Comparison of ENCODE assay signal across 8 cellular contexts in genomic region chr19:36973844-36974195, GRCh38. TPM values are rescaled to one million over a fixed set of nuclear protein-coding genes. Genes with fewer than 3 reads are reported as not detected.
DNase-seq lines count a peak whose midpoint lies in the region; ATAC-seq lines count a peak whose summit lies in the region.

No MANE protein-coding gene starts in this region.

- ATAC-seq in activated CD4-positive, alpha-beta T cell treated with anti-CD3 and anti-CD28 coated beads for 36 hours = no peak
- no peak for ATAC-seq in GM18517 (IDR thresholded peaks at IDR 0.05; ENCODE audit: unreplicated experiment)

- H3K36me3 Mint-ChIP-seq in activated CD4-positive, alpha-beta T cell treated with anti-CD3 and anti-CD28 coated beads for 36 hours (ENCODE audit: low read depth) = peaks cover 38% of the 10 kb centered on the region
- peaks cover 35% of the 10 kb centered on the region for H3K36me3 Mint-ChIP-seq in activated T-helper 2 cell treated with anti-CD3 and anti-CD28 coated beads, Interferon-gamma antibody, Interleukin-2, Interleukin-4, amounts not matched to agents 10 μg/mL and 5 μg/mL and 100 μg/mL, durations not matched to agents 14 hours and 24 hours and 36 hours (ENCODE audit: low read depth)

- peaks cover 3% of the 10 kb centered on the region for H3K9me3 Mint-ChIP-seq in activated CD4-positive, alpha-beta T cell treated with anti-CD3 and anti-CD28 coated beads for 36 hours (ENCODE audit: low read depth)
- H3K9me3 Mint-ChIP-seq in activated T-helper 2 cell treated with anti-CD3 and anti-CD28 coated beads, Interferon-gamma antibody, Interleukin-2, Interleukin-4, amounts not matched to agents 10 μg/mL and 5 μg/mL and 100 μg/mL, durations not matched to agents 14 hours and 24 hours and 36 hours = peaks cover 27% of the 10 kb centered on the region

- no peak overlapping the region for H3K27ac ChIP-seq in subcutaneous abdominal adipose tissue (ENCODE audit: low read depth, low read length)

- no peaks in the 10 kb centered on the region for H3K27me3 Mint-ChIP-seq in activated CD4-positive, alpha-beta T cell treated with anti-CD3 and anti-CD28 coated beads for 36 hours
- H3K27me3 Mint-ChIP-seq in activated T-helper 2 cell treated with anti-CD3 and anti-CD28 coated beads, Interferon-gamma antibody, Interleukin-2, Interleukin-4, amounts not matched to agents 10 μg/mL and 5 μg/mL and 100 μg/mL, durations not matched to agents 14 hours and 24 hours and 36 hours (ENCODE audit: low read depth) = no peaks in the 10 kb centered on the region

- peak; percentile 3 for DNase-seq in activated CD4-positive, alpha-beta T cell treated with anti-CD3 and anti-CD28 coated beads for 36 hours
- no peak for DNase-seq in activated CD4-positive, alpha-beta T cell treated with anti-CD3 and anti-CD28 coated beads, Interleukin-2, amount 50 U/mL, for 1 hour
- DNase-seq in activated T-helper 2 cell treated with anti-CD3 and anti-CD28 coated beads, Interferon-gamma antibody, Interleukin-2, Interleukin-4, amounts not matched to agents 10 μg/mL and 5 μg/mL and 100 μg/mL, durations not matched to agents 14 hours and 24 hours and 36 hours (ENCODE audit: low spot score) = no peak
- DNase-seq in NCI-H2107 treated with DMSO at 0.1 percent for 48 hours (lab: John Stamatoyannopoulos, UW; ENCODE audit: unreplicated experiment) = no peak
- no peak for DNase-seq in stimulated activated CD4-positive, alpha-beta T cell treated with anti-CD3 and anti-CD28 coated beads, Interleukin-12 subunit alpha, Interleukin-12 subunit beta, amount 100 ng/mL, for 4 hours

- CTCF ChIA-PET in activated CD4-positive, alpha-beta T cell treated with anti-CD3 and anti-CD28 coated beads for 36 hours (lab: Charles Lee) = interaction anchor here (0.7 kb wide), 1 partner anchor 139 kb away, joined by 3 read pairs; no protein-coding TSS in a partner anchor

- peak overlapping the region; percentile 92 for H3K27ac Mint-ChIP-seq in activated CD4-positive, alpha-beta T cell treated with anti-CD3 and anti-CD28 coated beads for 36 hours
- H3K27ac Mint-ChIP-seq in activated T-helper 2 cell treated with anti-CD3 and anti-CD28 coated beads, Interferon-gamma antibody, Interleukin-2, Interleukin-4, amounts not matched to agents 10 μg/mL and 5 μg/mL and 100 μg/mL, durations not matched to agents 14 hours and 24 hours and 36 hours = no peak overlapping the region

- intact Hi-C loops in activated CD4-positive, alpha-beta T cell treated with anti-CD3 and anti-CD28 coated beads for 36 hours (cut with DNase I, micrococcal nuclease) = loop anchor here (1.0 to 5.0 kb wide), 20 partner anchors 58 to 805 kb away; partner anchors contain the start of genes ZNF569 (in 2 of the 2), ZFP14 (in 1 of the 2), ZNF345 (in 1 of the 2) and ZNF420 (in 1 of the 2)
- intact Hi-C loops in activated T-helper 2 cell treated with anti-CD3 and anti-CD28 coated beads, Interferon-gamma antibody, Interleukin-2, Interleukin-4, amounts not matched to agents 10 μg/mL and 5 μg/mL and 100 μg/mL, durations not matched to agents 14 hours and 24 hours and 36 hours (cut with micrococcal nuclease) = loop anchor here (1.0 to 5.0 kb wide), 4 partner anchors 104 to 493 kb away; partner anchors contain the start of genes ZNF345, ZNF383, ZNF420 and ZNF569

- H3K9ac ChIP-seq in subcutaneous abdominal adipose tissue (ENCODE audit: low read length in 5 of 5) = peak overlapping the region in 3 of 5 donors; percentile 68 to 80 (median 78)

- peaks cover 3 to 11% (median 9%) of the 10 kb centered on the region in 5 donors for H3K36me3 ChIP-seq in subcutaneous abdominal adipose tissue (ENCODE audit: control insufficient read depth in 5 of 5, insufficient read depth in 5 of 5, low read length in 5 of 5)

- H3K27me3 ChIP-seq in subcutaneous abdominal adipose tissue (ENCODE audit: control insufficient read depth in 5 of 5, insufficient read depth in 4 of 5, low read length in 5 of 5) = no peaks in the 10 kb centered on the region

- H3K4me1 ChIP-seq in subcutaneous abdominal adipose tissue (ENCODE audit: control insufficient read depth in 5 of 5, insufficient read depth in 5 of 5, low read length in 5 of 5) = peaks cover 0 to 19% (median 17%) of the 10 kb centered on the region in 5 donors

- H3K4me3 ChIP-seq in iPS-18c (ENCODE audit: insufficient read depth, low read depth, low read length) (peak overlapping the region; percentile 75), subcutaneous abdominal adipose tissue (ENCODE audit: low read depth in 1 of 5, low read length in 5 of 5) (peak overlapping the region; percentile 44 to 88 (median 80))

- H3K9me3 ChIP-seq in iPS-18c (ENCODE audit: control insufficient read depth, insufficient read depth, low read length) = peaks cover 15% of the 10 kb centered on the region
- H3K9me3 ChIP-seq in subcutaneous abdominal adipose tissue (ENCODE audit: control insufficient read depth in 5 of 5, low read length in 5 of 5) = peaks cover 0 to 16% (median 3%) of the 10 kb centered on the region in 5 donors

- peaks cover 6% of the 10 kb centered on the region for H3K4me1 Mint-ChIP-seq in activated CD4-positive, alpha-beta T cell treated with anti-CD3 and anti-CD28 coated beads for 36 hours
- H3K4me1 Mint-ChIP-seq in activated T-helper 2 cell treated with anti-CD3 and anti-CD28 coated beads, Interferon-gamma antibody, Interleukin-2, Interleukin-4, amounts not matched to agents 10 μg/mL and 5 μg/mL and 100 μg/mL, durations not matched to agents 14 hours and 24 hours and 36 hours (ENCODE audit: low read depth) = peaks cover 9% of the 10 kb centered on the region

- H3K4me3 Mint-ChIP-seq in activated CD4-positive, alpha-beta T cell treated with anti-CD3 and anti-CD28 coated beads for 36 hours = peak overlapping the region; percentile 81
- H3K4me3 Mint-ChIP-seq in activated T-helper 2 cell treated with anti-CD3 and anti-CD28 coated beads, Interferon-gamma antibody, Interleukin-2, Interleukin-4, amounts not matched to agents 10 μg/mL and 5 μg/mL and 100 μg/mL, durations not matched to agents 14 hours and 24 hours and 36 hours (ENCODE audit: low read depth) = peak overlapping the region; percentile 91

- POLR2A ChIA-PET in activated CD4-positive, alpha-beta T cell treated with anti-CD3 and anti-CD28 coated beads for 36 hours (lab: Charles Lee) = no interaction called here

RNA-seq across cellular contexts. Expression of gene ZNF568, which starts 57.7 kb away (rescaled TPM):
- 1 to 10 TPM; 6.5 to 8.4 TPM for total RNA-seq in activated CD4-positive, alpha-beta T cell treated with anti-CD3 and anti-CD28 coated beads for 36 hours
- total RNA-seq in activated T-helper 2 cell treated with anti-CD3 and anti-CD28 coated beads, Interferon-gamma antibody, Interleukin-2, Interleukin-4, amounts not matched to agents 10 μg/mL and 5 μg/mL and 100 μg/mL, durations not matched to agents 14 hours and 24 hours and 36 hours = 4.5 and 6.3 TPM in 2 replicates

RNA-seq across cellular contexts. Expression of gene ZNF829, which starts 57.7 kb away (rescaled TPM):
- 1 to 10 TPM; 7.1 TPM for total RNA-seq in activated CD4-positive, alpha-beta T cell treated with anti-CD3 and anti-CD28 coated beads for 36 hours
- total RNA-seq in activated T-helper 2 cell treated with anti-CD3 and anti-CD28 coated beads, Interferon-gamma antibody, Interleukin-2, Interleukin-4, amounts not matched to agents 10 μg/mL and 5 μg/mL and 100 μg/mL, durations not matched to agents 14 hours and 24 hours and 36 hours = 3.4 and 3.5 TPM in 2 replicates
